Comparison of ENCODE assay signal across 8 cellular contexts in the genomic region with DNA sequence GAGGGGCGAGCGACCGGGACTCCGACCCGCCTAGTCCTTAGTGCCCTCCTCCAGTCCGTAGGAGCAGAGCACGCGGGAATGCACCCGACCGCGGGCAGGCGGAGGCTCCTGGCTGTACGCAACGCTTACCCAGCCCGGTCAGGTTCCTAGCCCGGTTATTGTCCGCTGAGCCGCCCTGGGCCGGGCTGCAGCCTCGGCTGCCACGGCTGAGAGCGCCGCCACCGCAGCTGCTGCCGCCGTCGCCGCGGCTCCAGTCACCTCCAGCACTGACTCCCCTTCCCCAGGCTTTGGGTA. TPM values are rescaled to one million over a fixed set of nuclear protein-coding genes. Genes with fewer than 3 reads are reported as not detected.
A peak's percentile ranks its signal among the peaks of the same experiment; 100 is the strongest.
DNase-seq lines count a peak whose midpoint lies in the region; ATAC-seq and TF ChIP-seq lines count a peak whose summit lies in the region.

TSS of gene AMER1 (minus strand) at position 268 of the 294 bp plus-strand sequence. CDS start 12,422 bp downstream, outside the sequence.

- H3K4me2 ChIP-seq in GM23338 (peak within 1 kb of the TSS; percentile 78), mesenchymal stem cell (ENCODE audit: low read length, poor library complexity, severe bottlenecking) (peak within 1 kb of the TSS; percentile 91)

- H3K23ac ChIP-seq in mesenchymal stem cell (ENCODE audit: low read length in 2 of 2), result peak within 1 kb of the TSS in 1 of 2 experiments; percentile 16

- H4K8ac ChIP-seq in mesenchymal stem cell (ENCODE audit: low read length), result peak within 1 kb of the TSS; percentile 64

- peak within 1 kb of the TSS; percentile 8 for H2BK5ac ChIP-seq in mesenchymal stem cell (ENCODE audit: low read depth, low read length, poor library complexity, severe bottlenecking)

- no peaks in the 10 kb centered on the region for H3K9me3 ChIP-seq in mesenchymal stem cell (ENCODE audit: control insufficient read depth, low read length)
- no peaks in the 10 kb centered on the region for H3K9me3 ChIP-seq in uterus

- H3K79me2 ChIP-seq in GM23338 (replicated peaks; ENCODE audit: insufficient read depth), result no peaks in the 10 kb centered on the region

- H2BK15ac ChIP-seq in mesenchymal stem cell (ENCODE audit: low read depth, poor library complexity, severe bottlenecking), result no peak within 1 kb of the TSS

- peaks cover 17% of the 10 kb centered on the region for H3K4me1 Mint-ChIP-seq in GM23338

- H3K4me1 ChIP-seq in GM23338 (ENCODE audit: insufficient read depth) (no peaks in the 10 kb centered on the region; the same call in 1 of the 2 replicates), mesenchymal stem cell (ENCODE audit: control insufficient read depth, insufficient read depth, low read depth, low read length) (peaks cover 12% of the 10 kb centered on the region), uterus (no peaks in the 10 kb centered on the region)

- H3K27ac Mint-ChIP-seq in GM23338, result 0 out of 2 replicates have a peak within 1 kb of the TSS, but pooled peaks have one; percentile 74

- peak within 1 kb of the TSS; percentile 49 for H2BK120ac ChIP-seq in mesenchymal stem cell (ENCODE audit: low read depth, low read length)

- peak within 1 kb of the TSS in 1 of 2 experiments; percentile 80 for H3K4ac ChIP-seq in mesenchymal stem cell (ENCODE audit: low read depth in 1 of 2, low read length in 2 of 2)

- peaks cover 3% of the 10 kb centered on the region; the same call in 1 of the 2 replicates for H4K20me1 ChIP-seq in GM23338 (replicated peaks; ENCODE audit: insufficient read depth)

- no peaks in the 10 kb centered on the region for H3K36me3 ChIP-seq in GM23338 (ENCODE audit: insufficient read depth)
- H3K36me3 ChIP-seq in mesenchymal stem cell (ENCODE audit: control insufficient read depth in 1 of 2, insufficient read depth in 2 of 2, low read depth in 1 of 2, low read length in 2 of 2), result no peaks in the 10 kb centered on the region
- H3K36me3 ChIP-seq in uterus, result no peaks in the 10 kb centered on the region

- H2AK5ac ChIP-seq in mesenchymal stem cell (ENCODE audit: low read length, severe bottlenecking), result no peak within 1 kb of the TSS

- H3K27me3 Mint-ChIP-seq in GM23338 (ENCODE audit: insufficient read depth, low read depth, poor library complexity), result peaks cover 2% of the 10 kb centered on the region

- no peaks in the 10 kb centered on the region for H3F3A ChIP-seq in GM23338 (replicated peaks; ENCODE audit: low read depth)

- peak within 1 kb of the TSS in 1 of 2 experiments; percentile 38 for H2BK12ac ChIP-seq in mesenchymal stem cell (ENCODE audit: low read length in 2 of 2)

- peak within 1 kb of the TSS; percentile 80 for H3K4me3 Mint-ChIP-seq in GM23338

- H3K9me2 ChIP-seq in GM23338 (ENCODE audit: insufficient read depth), result no peaks in the 10 kb centered on the region

- intact Hi-C loops in uterus (cut with DNase I; ENCODE audit: low total_unique reads), result no loop called here

- H2AFZ ChIP-seq in GM23338, result peak within 1 kb of the TSS; percentile 78; the same call in 1 of the 2 replicates
- H2AFZ ChIP-seq in mesenchymal stem cell (ENCODE audit: low read depth, low read length), result peak within 1 kb of the TSS; percentile 89

- H3K9me3 Mint-ChIP-seq in GM23338, result no peaks in the 10 kb centered on the region

- no peak for DNase-seq in GM23338 (ENCODE audit: low spot score)
- DNase-seq in LNCaP clone FGC (ENCODE audit: low read depth), result no peak
- DNase-seq in cardiac fibroblast (ENCODE audit: low read depth in 2 of 2), result no peak
- DNase-seq in mesenchymal stem cell, result no peak
- DNase-seq in uterus, result no peak
- DNase-seq in NCI-H345 (lab: John Stamatoyannopoulos, UW), result no peak
- DNase-seq in pons (ENCODE audit: low spot score), result no peak

- 0% methylated on average over 11 of the region's 29 CpGs for WGBS in mesenchymal stem cell

- peak within 1 kb of the TSS; percentile 64 for H3K4me3 ChIP-seq in GM23338
- peak within 1 kb of the TSS; percentile 70 for H3K4me3 ChIP-seq in LNCaP clone FGC (ENCODE audit: low read depth, low read length)
- H3K4me3 ChIP-seq in cardiac fibroblast (replicated peaks in 1 of 2; ENCODE audit: low read depth in 2 of 2, low read length in 2 of 2), result peak within 1 kb of the TSS; percentile 64
- H3K4me3 ChIP-seq in mesenchymal stem cell (ENCODE audit: insufficient read depth in 1 of 2, low read depth in 1 of 2, low read length in 2 of 2), result peak within 1 kb of the TSS; percentile 78 to 87
- H3K4me3 ChIP-seq in uterus, result peak within 1 kb of the TSS; percentile 52 to 58

- no peak for TF ChIP-seq POLR2A in uterus (IDR thresholded peaks at IDR 0.05)

- H3K18ac ChIP-seq in mesenchymal stem cell (ENCODE audit: low read depth in 1 of 2, low read length in 2 of 2), result peak within 1 kb of the TSS; percentile 70 to 90

- H4K91ac ChIP-seq in mesenchymal stem cell (ENCODE audit: low read length), result peak within 1 kb of the TSS; percentile 80

- H3K27ac ChIP-seq in GM23338 (ENCODE audit: low read depth) (0 out of 2 replicates have a peak within 1 kb of the TSS, but pooled peaks have one; percentile 39), mesenchymal stem cell (ENCODE audit: low read length, poor library complexity, severe bottlenecking) (peak within 1 kb of the TSS; percentile 91), uterus (peak within 1 kb of the TSS; percentile 86 to 91)

- H3K27me3 ChIP-seq in GM23338 (ENCODE audit: insufficient read depth) (peaks cover 17% of the 10 kb centered on the region), mesenchymal stem cell (ENCODE audit: control insufficient read depth in 1 of 2, insufficient read depth in 1 of 2, low read length in 2 of 2) (peaks cover 0 to 3% of the 10 kb centered on the region in 2 experiments), uterus (no peaks in the 10 kb centered on the region)

- TF ChIP-seq CTCF in GM23338 (conservative IDR thresholded peaks at IDR 0.05; ENCODE audit: low read depth in 2 of 2) (no peak), LNCaP clone FGC (IDR thresholded peaks at IDR 0.05; ENCODE audit: control insufficient read depth, extremely low read depth, insufficient read depth) (no peak), cardiac fibroblast (IDR thresholded peaks at IDR 0.05; ENCODE audit: low read depth, low read length) (no peak), uterus (IDR thresholded peaks at IDR 0.05) (no peak)

- H3K9ac ChIP-seq in mesenchymal stem cell (ENCODE audit: low read length), result peak within 1 kb of the TSS; percentile 92

- peaks cover 9% of the 10 kb centered on the region for H3K79me1 ChIP-seq in mesenchymal stem cell (replicated peaks; ENCODE audit: low read length, poor library complexity, severe bottlenecking)

- H3K36me3 Mint-ChIP-seq in GM23338 (ENCODE audit: low read depth), result no peaks in the 10 kb centered on the region; the same call in 2 of the 3 replicates

- peak within 1 kb of the TSS in 1 of 2 experiments; percentile 59 for H3K14ac ChIP-seq in mesenchymal stem cell (ENCODE audit: low read length in 2 of 2)

- ATAC-seq in GM18502 (IDR thresholded peaks at IDR 0.05; ENCODE audit: poor library complexity, unreplicated experiment), result peak; percentile 51
- peak; percentile 50 for ATAC-seq in GM23338

TF ChIP-seq in GM23338, 12 proteins besides CTCF, POLR2A, EP300 and RAD21:
- 0 out of 2 replicates have a peak, but pooled peaks have one; percentile 0 for TF ChIP-seq POLR2AphosphoS5 (IDR thresholded peaks at IDR 0.05; ENCODE audit: low read depth)
- TF ChIP-seq, protein P1, sequence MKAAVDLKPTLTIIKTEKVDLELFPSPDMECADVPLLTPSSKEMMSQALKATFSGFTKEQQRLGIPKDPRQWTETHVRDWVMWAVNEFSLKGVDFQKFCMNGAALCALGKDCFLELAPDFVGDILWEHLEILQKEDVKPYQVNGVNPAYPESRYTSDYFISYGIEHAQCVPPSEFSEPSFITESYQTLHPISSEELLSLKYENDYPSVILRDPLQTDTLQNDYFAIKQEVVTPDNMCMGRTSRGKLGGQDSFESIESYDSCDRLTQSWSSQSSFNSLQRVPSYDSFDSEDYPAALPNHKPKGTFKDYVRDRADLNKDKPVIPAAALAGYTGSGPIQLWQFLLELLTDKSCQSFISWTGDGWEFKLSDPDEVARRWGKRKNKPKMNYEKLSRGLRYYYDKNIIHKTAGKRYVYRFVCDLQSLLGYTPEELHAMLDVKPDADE (IDR thresholded peaks at IDR 0.05), result no peak

RNA-seq across cellular contexts. Expression of gene AMER1, which starts in this region (rescaled TPM):
- 10.6 and 10.9 TPM in 2 replicates for total RNA-seq in GM23338 (2014; rRNA removed; shearing (Covaris generic))
- 0.48 and 0.57 TPM in 2 replicates for polyA plus RNA-seq in GM23338 (2016; fragmentation: Nextera tagmentation; extraction: Ambion mirVana)
- polyA plus RNA-seq in mesenchymal stem cell (2013, experiment 1 of 2), result 1.2 TPM
- 1.1 TPM for polyA plus RNA-seq in mesenchymal stem cell (2013, experiment 2 of 2)
- 10 to 100 TPM in 2 of 4 donors, 1 to 10 TPM in 2; 3.5 to 14.3 (median 8.3) TPM for total RNA-seq in uterus

Comparison
In these comparisons a context has a peak if more than half of its experiments do, and no peak if none do; other contexts are left out.
1. H3K27ac ChIP-seq: peak in every context shown above with its lines; median percentile 91 in mesenchymal stem cell; 88 in uterus; 39 in GM23338.